Comparison of ENCODE assay signal across 18 cellular contexts in genomic region chr10:23060918-23061317, GRCh38. TPM values are rescaled to one million over a fixed set of nuclear protein-coding genes. Genes with fewer than 3 reads are reported as not detected.
DNase-seq lines count a peak whose midpoint lies in the region; ATAC-seq and TF ChIP-seq lines count a peak whose summit lies in the region.
"Had no signal": no experiment of that assay in that cellular context is flagged by ENCODE, and none has a peak within 500 bp of the region (broad histone marks: within the 10 kb centered on the region; RNA-seq: fewer than 3 reads in every experiment).

No MANE protein-coding gene starts in this region.

- no peak overlapping the region for H3K56ac ChIP-seq in IMR-90 (ENCODE audit: extremely low read depth, insufficient read depth, low read length)

- TF ChIP-seq EP300 in esophagus muscularis mucosa (IDR thresholded peaks at IDR 0.05) = no peak

- H4K8ac ChIP-seq in IMR-90 (ENCODE audit: low read depth in 2 of 2, low read length in 2 of 2) = no peak overlapping the region
- no peak overlapping the region for H4K8ac ChIP-seq in trophoblast cell (ENCODE audit: low read depth, low read length)

- POLR2A ChIA-PET in IMR-90 (lab: Charles Lee; ENCODE audit: unreplicated experiment) = no interaction called here

- ATAC-seq in IMR-90 (ENCODE audit: low read depth) = no peak
- ATAC-seq: GM12878, HepG2 had no signal

- no peak overlapping the region for H2BK12ac ChIP-seq in trophoblast cell (ENCODE audit: low read length)

- no peak overlapping the region for H3K27ac ChIP-seq in IMR-90 (ENCODE audit: insufficient read depth, low read length)
- no peak overlapping the region for H3K27ac ChIP-seq in esophagus muscularis mucosa (replicated peaks in 1 of 4)
- no peak overlapping the region for H3K27ac ChIP-seq in trophoblast cell (ENCODE audit: low read depth, low read length)
- no peak overlapping the region for H3K27ac ChIP-seq in WERI-Rb-1
- H3K27ac ChIP-seq: BLaER1 treated with 17β-estradiol and CSF1 and Interleukin-3, amounts not matched to agents 10 nM and 100 nM had no signal

- no peak overlapping the region for H3K9ac ChIP-seq in IMR-90 (ENCODE audit: low read depth, low read length)
- H3K9ac ChIP-seq in trophoblast cell (ENCODE audit: low read length) = no peak overlapping the region
- H3K9ac ChIP-seq: BLaER1 treated with 17β-estradiol and CSF1 and Interleukin-3, amounts not matched to agents 10 nM and 100 nM had no signal

- H2BK120ac ChIP-seq in IMR-90 (ENCODE audit: low read depth, low read length) (no peak overlapping the region), trophoblast cell (ENCODE audit: insufficient read depth, low read length, poor library complexity) (peak overlapping the region; percentile 33)

- CTCF ChIA-PET in IMR-90 (lab: Yijun Ruan, JAX) = interaction anchor here (0.6 kb wide), 1 partner anchor 900 kb away, joined by 3 read pairs; no protein-coding TSS in a partner anchor

- no peak for TF ChIP-seq CTCF in IMR-90 (conservative IDR thresholded peaks at IDR 0.05; ENCODE audit: low read depth, low read length)
- no peak for TF ChIP-seq CTCF in esophagus muscularis mucosa (IDR thresholded peaks at IDR 0.05)
- TF ChIP-seq CTCF in WERI-Rb-1 (IDR thresholded peaks at IDR 0.05; ENCODE audit: low read depth, low read length) = no peak

- H4K12ac ChIP-seq in trophoblast cell (ENCODE audit: low read depth, low read length) = no peak overlapping the region

- H2AK9ac ChIP-seq in IMR-90 (replicated peaks; ENCODE audit: low read depth, low read length, poor library complexity) = no peak overlapping the region

- H3K4me2 ChIP-seq in IMR-90 (ENCODE audit: low read depth, low read length) (no peak overlapping the region), trophoblast cell (ENCODE audit: low read length) (no peak overlapping the region)
- H3K4me2 ChIP-seq: BLaER1 treated with 17β-estradiol and CSF1 and Interleukin-3, amounts not matched to agents 10 nM and 100 nM had no signal

- in situ Hi-C loops in IMR-90 (cut with MboI; ENCODE audit: low sequenced_read_pairs) = no loop called here

- H2AK5ac ChIP-seq in IMR-90 (ENCODE audit: low read depth, low read length) (no peak overlapping the region), trophoblast cell (ENCODE audit: low read length) (no peak overlapping the region)

- H3K18ac ChIP-seq in IMR-90 (ENCODE audit: low read depth, low read length) = no peak overlapping the region
- no peak overlapping the region for H3K18ac ChIP-seq in trophoblast cell (ENCODE audit: low read length)

- H3K9me3 ChIP-seq in IMR-90 (ENCODE audit: control insufficient read depth, insufficient read depth, low read length) = no peaks in the 10 kb centered on the region
- H3K9me3 ChIP-seq in esophagus muscularis mucosa = no peaks in the 10 kb centered on the region
- H3K9me3 ChIP-seq in trophoblast cell (ENCODE audit: insufficient read depth, low read depth, low read length) = peaks cover 3% of the 10 kb centered on the region
- no peaks in the 10 kb centered on the region for H3K9me3 ChIP-seq in WERI-Rb-1 (ENCODE audit: severe bottlenecking)

- H3K23ac ChIP-seq in IMR-90 (ENCODE audit: low read depth, low read length) = no peak overlapping the region
- H3K23ac ChIP-seq in trophoblast cell (ENCODE audit: low read length) = no peak overlapping the region

- dilution Hi-C loops in IMR-90 (cut with HindIII; ENCODE audit: low sequenced_read_pairs, unreplicated experiment) = no loop called here

- H3K36me3 ChIP-seq in IMR-90 (ENCODE audit: control insufficient read depth, insufficient read depth, low read length) = no peaks in the 10 kb centered on the region
- H3K36me3 ChIP-seq in esophagus muscularis mucosa = no peaks in the 10 kb centered on the region
- no peaks in the 10 kb centered on the region for H3K36me3 ChIP-seq in trophoblast cell (ENCODE audit: control insufficient read depth in 1 of 2, insufficient read depth in 2 of 2, low read length in 2 of 2)
- no peaks in the 10 kb centered on the region for H3K36me3 ChIP-seq in WERI-Rb-1
- H3K36me3 ChIP-seq: BLaER1 treated with 17β-estradiol and CSF1 and Interleukin-3, amounts not matched to agents 10 nM and 100 nM had no signal

- no peak for TF ChIP-seq RAD21 in IMR-90 (IDR thresholded peaks at IDR 0.05; ENCODE audit: low read length)

- no peak for TF ChIP-seq POLR2A in IMR-90 (IDR thresholded peaks at IDR 0.05; ENCODE audit: low read depth, low read length)
- TF ChIP-seq POLR2A in esophagus muscularis mucosa (IDR thresholded peaks at IDR 0.05; ENCODE audit: low read depth) = no peak

- H2AFZ ChIP-seq in IMR-90 (replicated peaks; ENCODE audit: low read length, poor library complexity) = peak overlapping the region; percentile 47
- no peak overlapping the region for H2AFZ ChIP-seq in trophoblast cell (ENCODE audit: insufficient read depth, low read length, poor library complexity)

- DNase-seq in NCI-H2107 treated with DMSO at 0.1 percent for 48 hours (lab: John Stamatoyannopoulos, UW; ENCODE audit: unreplicated experiment) (peak; percentile 31), NCI-H2107 (lab: John Stamatoyannopoulos, UW) (no peak), IMR-90 (no peak), esophagus muscularis mucosa (ENCODE audit: extremely low spot score) (peak; percentile 74), trophoblast cell (no peak), T1000 (lab: John Stamatoyannopoulos, UW) (no peak), WERI-Rb-1 (no peak), NCI-H2171 (lab: John Stamatoyannopoulos, UW) (no peak)
- DNase-seq: ACHN; Calu3; CD4-positive, CD25-positive, alpha-beta regulatory T cell; DMS79; GOT3; HCEC 1CT; HFFc6 had no signal

- no peak overlapping the region for H3K14ac ChIP-seq in IMR-90 (replicated peaks; ENCODE audit: low read depth, low read length)
- H3K14ac ChIP-seq in trophoblast cell (ENCODE audit: low read length) = no peak overlapping the region

- H2BK5ac ChIP-seq in IMR-90 (ENCODE audit: low read depth, low read length, poor library complexity, severe bottlenecking) = no peak overlapping the region
- no peak overlapping the region for H2BK5ac ChIP-seq in trophoblast cell (ENCODE audit: low read depth, low read length, poor library complexity)

- no peaks in the 10 kb centered on the region for H3K4me1 ChIP-seq in IMR-90 (ENCODE audit: control insufficient read depth, insufficient read depth, low read length)
- H3K4me1 ChIP-seq in esophagus muscularis mucosa = peaks cover 10 to 19% (median 13%) of the 10 kb centered on the region in 4 donors
- H3K4me1 ChIP-seq in trophoblast cell (ENCODE audit: control insufficient read depth in 1 of 2, insufficient read depth in 2 of 2, low read length in 2 of 2) = peaks cover 0 to under 1% of the 10 kb centered on the region in 2 experiments
- H3K4me1 ChIP-seq: BLaER1 treated with 17β-estradiol and CSF1 and Interleukin-3, amounts not matched to agents 10 nM and 100 nM had no signal

- H3K27me3 ChIP-seq in IMR-90 (ENCODE audit: control insufficient read depth, insufficient read depth, low read length) (peaks cover 5% of the 10 kb centered on the region), esophagus muscularis mucosa (no peaks in the 10 kb centered on the region), trophoblast cell (ENCODE audit: insufficient read depth, low read length) (no peaks in the 10 kb centered on the region), WERI-Rb-1 (ENCODE audit: insufficient read depth, low read depth, severe bottlenecking) (no peaks in the 10 kb centered on the region)
- H3K27me3 ChIP-seq: BLaER1 treated with 17β-estradiol and CSF1 and Interleukin-3, amounts not matched to agents 10 nM and 100 nM had no signal

- H2BK15ac ChIP-seq in IMR-90 (ENCODE audit: low read depth, low read length) = no peak overlapping the region

- H3K79me2 ChIP-seq in trophoblast cell (ENCODE audit: control insufficient read depth, insufficient read depth, low read length, poor library complexity) = no peaks in the 10 kb centered on the region

- intact Hi-C loops in IMR-90 (cut with micrococcal nuclease) (no loop called here), esophagus muscularis mucosa (cut with DNase I) (no loop called here)

- H3K4ac ChIP-seq in IMR-90 (ENCODE audit: low read depth, low read length) = no peak overlapping the region
- no peak overlapping the region for H3K4ac ChIP-seq in trophoblast cell (ENCODE audit: low read depth, low read length)

- H4K5ac ChIP-seq in IMR-90 (ENCODE audit: low read depth, low read length) = no peak overlapping the region

- BruUV-seq in IMR-90 (replicated peaks; lab: Mats Ljungman, UMichigan) = no TSS peak

- H3K9me1 ChIP-seq in IMR-90 (ENCODE audit: insufficient read depth, low read length) = no peaks in the 10 kb centered on the region

- H4K91ac ChIP-seq in IMR-90 (ENCODE audit: insufficient read depth, low read depth, low read length) = no peak overlapping the region
- H4K91ac ChIP-seq in trophoblast cell (ENCODE audit: low read depth, low read length) = no peak overlapping the region

- H3K79me1 ChIP-seq in IMR-90 (ENCODE audit: low read depth in 1 of 2, low read length in 2 of 2) (no peaks in the 10 kb centered on the region), trophoblast cell (ENCODE audit: low read length) (no peaks in the 10 kb centered on the region)

- WGBS in IMR-90 (ENCODE audit: extremely low coverage in 2 of 2, insufficient read length in 1 of 2), 2 experiments = 20% methylated on average over 1 of the region's 2 CpGs; no CpG with 5 or more reads in 1 of the 2 experiments
- 46% methylated on average over 2 of the region's 2 CpGs for WGBS in esophagus muscularis mucosa
- no CpG with 5 or more reads among the region's 2 CpGs for WGBS in trophoblast cell (ENCODE audit: extremely low coverage, insufficient coverage, insufficient read length)

- H3K4me3 ChIP-seq in IMR-90 (ENCODE audit: insufficient read depth, low read depth, low read length) (no peak overlapping the region), esophagus muscularis mucosa (no peak overlapping the region), trophoblast cell (ENCODE audit: low read depth, low read length) (no peak overlapping the region), WERI-Rb-1 (ENCODE audit: low read depth, low read length) (no peak overlapping the region)
- H3K4me3 ChIP-seq: BLaER1 treated with 17β-estradiol and CSF1 and Interleukin-3, amounts not matched to agents 10 nM and 100 nM; GM12878 had no signal

- H4K20me1 ChIP-seq in IMR-90 (ENCODE audit: insufficient read depth, low read length) = no peaks in the 10 kb centered on the region
- H4K20me1 ChIP-seq: BLaER1 treated with 17β-estradiol and CSF1 and Interleukin-3, amounts not matched to agents 10 nM and 100 nM had no signal

- no peak overlapping the region for H2BK20ac ChIP-seq in IMR-90 (ENCODE audit: low read depth, low read length)

TF ChIP-seq in IMR-90, 13 proteins besides CTCF, POLR2A, EP300 and RAD21 (continues in another document):
- no peak for TF ChIP-seq MAZ (IDR thresholded peaks at IDR 0.05; ENCODE audit: borderline replicate concordance, low read depth, low read length)

RNA-seq across cellular contexts. Expression of gene MSRB2, which starts 34.5 kb away (rescaled TPM):
- total RNA-seq in IMR-90 (2012; rRNA removed) = 10.6 TPM in 2 replicates
- polyA plus RNA-seq in IMR-90 (2012; rRNA removed) = 20.1 and 23.1 TPM in 2 replicates
- polyA plus RNA-seq in IMR-90 (2012; cell fraction: cytosol; rRNA removed) = 17.7 and 20.5 TPM in 2 replicates
- polyA plus RNA-seq in IMR-90 (2012; cell fraction: nucleus; rRNA removed; ENCODE audit: low replicate concordance) = 8.1 and 19.8 TPM in 2 replicates
- 10 to 100 TPM; 36.0 to 48.6 (median 40.6) TPM for total RNA-seq in esophagus muscularis mucosa
- polyA plus RNA-seq in trophoblast cell (2013) = 11.3 and 12.8 TPM in 2 replicates

Comparison
In these comparisons a context has a peak if more than half of its experiments do, and no peak if none do; other contexts are left out.
1. DNase-seq: peak in NCI-H2107 treated with DMSO at 0.1 percent for 48 hours (single experiment) and esophagus muscularis mucosa (single experiment); none in NCI-H2107 (single experiment), IMR-90 (single experiment), trophoblast cell (0 of 2), T1000 (single experiment), WERI-Rb-1 (single experiment) and NCI-H2171 (single experiment).